In genomic region chr22:28925916-28926315, GRCh38 we compare ENCODE assay signal across 19 cellular contexts. TPM values are rescaled to one million over a fixed set of nuclear protein-coding genes. Genes with fewer than 3 reads are reported as not detected.
DNase-seq lines count a peak whose midpoint lies in the region; ATAC-seq and TF ChIP-seq lines count a peak whose summit lies in the region.
"Had no signal": no experiment of that assay in that cellular context is flagged by ENCODE, and none has a peak within 500 bp of the region (broad histone marks: within the 10 kb centered on the region; RNA-seq: fewer than 3 reads in every experiment).

No MANE protein-coding gene starts in this region.

- H3K4me1 Mint-ChIP-seq in Caco-2 (ENCODE audit: low read depth, unreplicated experiment), result peaks cover 73% of the 10 kb centered on the region
- H3K4me1 Mint-ChIP-seq in mesothelial cell of epicardium, result peaks cover 80% of the 10 kb centered on the region

- H2AFZ ChIP-seq in PC-3 (ENCODE audit: low read length), result no peak overlapping the region
- no peak overlapping the region for H2AFZ ChIP-seq in Karpas-422 (ENCODE audit: low read length)

- H3K4me2 ChIP-seq in PC-3 (ENCODE audit: low read length) (no peak overlapping the region), Karpas-422 (ENCODE audit: low read depth, low read length, poor library complexity, severe bottlenecking) (no peak overlapping the region)
- H3K4me2 ChIP-seq: A549 had no signal

- H4K20me1 ChIP-seq in PC-3 (ENCODE audit: low read length) (no peaks in the 10 kb centered on the region), Karpas-422 (ENCODE audit: insufficient read depth, low read depth, low read length) (no peaks in the 10 kb centered on the region)

- no peak overlapping the region for H3K9ac ChIP-seq in PC-3 (ENCODE audit: low read length)
- no peak overlapping the region for H3K9ac ChIP-seq in Karpas-422 (ENCODE audit: low read length)

- H3K79me2 ChIP-seq in PC-3 (ENCODE audit: low read length) (peaks cover 4% of the 10 kb centered on the region; the same call in 1 of the 2 replicates), Karpas-422 (ENCODE audit: low read length) (no peaks in the 10 kb centered on the region)

- H3K27me3 ChIP-seq in Caco-2 (replicated peaks; ENCODE audit: control insufficient read depth, insufficient read depth, low read length) (no peaks in the 10 kb centered on the region), H7 (ENCODE audit: control insufficient read depth, insufficient read depth, low read length) (no peaks in the 10 kb centered on the region), PC-3 (ENCODE audit: low read length) (no peaks in the 10 kb centered on the region), Karpas-422 (ENCODE audit: low read length) (no peaks in the 10 kb centered on the region)
- H3K27me3 ChIP-seq: MG63, SJCRH30 had no signal

- H3K9me3 ChIP-seq in Caco-2, result no peaks in the 10 kb centered on the region
- H3K9me3 ChIP-seq in PC-3 (ENCODE audit: low read length), result no peaks in the 10 kb centered on the region
- no peaks in the 10 kb centered on the region for H3K9me3 ChIP-seq in Karpas-422 (ENCODE audit: low read length)
- H3K9me3 ChIP-seq: A549, MG63, SJCRH30 had no signal

- H3K9me3 Mint-ChIP-seq in Caco-2 (ENCODE audit: unreplicated experiment) (no peaks in the 10 kb centered on the region), mesothelial cell of epicardium (no peaks in the 10 kb centered on the region)
- H3K9me3 Mint-ChIP-seq: T-helper 1 cell treated with Interleukin-12 subunit alpha and Interleukin-12 subunit beta and Interleukin-4 antibody, amounts not matched to agents 30 μg/mL and 1 μg/mL, for 36 hours had no signal

- peaks cover 84% of the 10 kb centered on the region for H3K4me1 ChIP-seq in Caco-2
- H3K4me1 ChIP-seq in PC-3 (ENCODE audit: insufficient read depth, low read length), result no peaks in the 10 kb centered on the region
- peaks cover 24% of the 10 kb centered on the region for H3K4me1 ChIP-seq in Karpas-422 (ENCODE audit: low read length)

- intact Hi-C loops in Caco-2 (cut with micrococcal nuclease; ENCODE audit: unreplicated experiment), result no loop called here
- intact Hi-C loops in PC-3 (cut with micrococcal nuclease), result no loop called here

- BruUV-seq in Caco-2 (replicated peaks; lab: Mats Ljungman, UMichigan) (no TSS peak), PC-3 (replicated peaks; lab: Mats Ljungman, UMichigan) (no TSS peak)

- no peak overlapping the region for H3K27ac ChIP-seq in PC-3 (ENCODE audit: low read length)
- no peak overlapping the region for H3K27ac ChIP-seq in Karpas-422 (ENCODE audit: low read length)
- H3K27ac ChIP-seq: SJCRH30 had no signal

- H3F3A ChIP-seq in PC-3 (ENCODE audit: low read length, unreplicated experiment), result no peaks in the 10 kb centered on the region

- CTCF ChIA-PET in Caco-2 (lab: Charles Lee) (no interaction called here), PC-3 (lab: Charles Lee) (no interaction called here)

- POLR2A ChIA-PET in Caco-2 (lab: Charles Lee), result no interaction called here
- POLR2A ChIA-PET in PC-3 (lab: Charles Lee; ENCODE audit: unreplicated experiment), result no interaction called here

- DNase-seq in Caco-2, result no peak
- DNase-seq in H7, result peak; percentile 65
- DNase-seq in SW480 (ENCODE audit: low spot score), result peak; percentile 36
- DNase-seq in mesothelial cell of epicardium (ENCODE audit: low spot score in 2 of 2, unreplicated experiment in 2 of 2), result no peak
- DNase-seq in PC-3, result no peak
- no peak for DNase-seq in NCI-H446 treated with DMSO at 0.1 percent for 48 hours (lab: John Stamatoyannopoulos, UW)
- DNase-seq in activated CD4-positive, alpha-beta T cell treated with anti-CD3 and anti-CD28 coated beads, Interleukin-2, amount 50 U/mL, for 4 hours, result no peak
- no peak for DNase-seq in Karpas-422
- DNase-seq: CD4-positive, alpha-beta memory T cell; DMS53; HCEC 1CT; MG63; NCI-H1092; NCI-H1694; NCI-H2081 treated with DMSO at 0.1 percent for 48 hours; NCI-H524; SJCRH30 had no signal

- ATAC-seq in PC-3, result no peak
- ATAC-seq: A549 had no signal

- H3K36me3 Mint-ChIP-seq in Caco-2 (ENCODE audit: insufficient read depth, unreplicated experiment) (peaks cover 72% of the 10 kb centered on the region), mesothelial cell of epicardium (no peaks in the 10 kb centered on the region)
- H3K36me3 Mint-ChIP-seq: CD4-positive, alpha-beta memory T cell had no signal

- no peak overlapping the region for H3K4me3 Mint-ChIP-seq in Caco-2 (ENCODE audit: unreplicated experiment)
- no peak overlapping the region for H3K4me3 Mint-ChIP-seq in mesothelial cell of epicardium
- H3K4me3 Mint-ChIP-seq: CD4-positive, alpha-beta memory T cell; T-helper 1 cell treated with Interleukin-12 subunit alpha and Interleukin-12 subunit beta and Interleukin-4 antibody, amounts not matched to agents 30 μg/mL and 1 μg/mL, for 36 hours had no signal

- TF ChIP-seq CTCF in Caco-2 (IDR thresholded peaks at IDR 0.05; ENCODE audit: insufficient read depth in 1 of 2, low read depth in 1 of 2, low read length in 1 of 2, severe bottlenecking in 1 of 2, unreplicated experiment in 1 of 2), result no peak
- no peak for TF ChIP-seq CTCF in mesothelial cell of epicardium (IDR thresholded peaks at IDR 0.05; ENCODE audit: unreplicated experiment)
- no peak for TF ChIP-seq CTCF in PC-3 (conservative IDR thresholded peaks at IDR 0.05; ENCODE audit: low read depth, low read length)

- H3K27me3 Mint-ChIP-seq in Caco-2 (ENCODE audit: insufficient read depth, unreplicated experiment) (no peaks in the 10 kb centered on the region), mesothelial cell of epicardium (ENCODE audit: low read depth) (no peaks in the 10 kb centered on the region)

- H3K36me3 ChIP-seq in Caco-2 (ENCODE audit: control insufficient read depth, insufficient read depth, low read length) (no peaks in the 10 kb centered on the region), H7 (replicated peaks; ENCODE audit: control insufficient read depth, insufficient read depth, low read length) (no peaks in the 10 kb centered on the region), PC-3 (ENCODE audit: low read depth, low read length) (no peaks in the 10 kb centered on the region), Karpas-422 (ENCODE audit: insufficient read depth, low read length) (no peaks in the 10 kb centered on the region)
- H3K36me3 ChIP-seq: MG63, SJCRH30 had no signal

- H3K9me2 ChIP-seq in PC-3 (replicated peaks; ENCODE audit: low read length), result no peaks in the 10 kb centered on the region
- no peaks in the 10 kb centered on the region for H3K9me2 ChIP-seq in Karpas-422 (replicated peaks; ENCODE audit: insufficient read depth, low read length)

- H3K27ac Mint-ChIP-seq in Caco-2 (ENCODE audit: unreplicated experiment), result peak overlapping the region; percentile 76
- H3K27ac Mint-ChIP-seq in mesothelial cell of epicardium, result peak overlapping the region; percentile 86
- H3K27ac Mint-ChIP-seq: CD4-positive, alpha-beta memory T cell; T-helper 1 cell treated with Interleukin-12 subunit alpha and Interleukin-12 subunit beta and Interleukin-4 antibody, amounts not matched to agents 30 μg/mL and 1 μg/mL, for 36 hours had no signal

- no peak overlapping the region for H3K4me3 ChIP-seq in Caco-2 (ENCODE audit: low read depth, low read length)
- no peak overlapping the region for H3K4me3 ChIP-seq in H7 (ENCODE audit: insufficient read depth, low read depth, low read length)
- no peak overlapping the region for H3K4me3 ChIP-seq in PC-3 (ENCODE audit: low read length)
- no peak overlapping the region for H3K4me3 ChIP-seq in Karpas-422 (ENCODE audit: low read length)
- H3K4me3 ChIP-seq: A549, MG63, SJCRH30 had no signal

RNA-seq across cellular contexts. Expression of gene ZNRF3, which starts 42.5 kb away (rescaled TPM):
- total RNA-seq in Caco-2 (2022) (37.9 and 41.1 TPM in 2 replicates), mesothelial cell of epicardium (35.9 to 37.3 TPM (median 36.4 TPM) in 3 replicates), PC-3 (2014; rRNA removed) (8.1 and 9.4 TPM in 2 replicates)
- 22.1 and 27.7 TPM in 2 replicates for total RNA-seq in H7 (2014; rRNA removed; shearing (Covaris generic))
- 0.04 and 0.19 TPM in 2 replicates for total RNA-seq in Karpas-422 (2014; rRNA removed; shearing (Covaris generic); ENCODE audit: low replicate concordance)

Comparison
In these comparisons a context has a peak if more than half of its experiments do, and no peak if none do; other contexts are left out.
1. DNase-seq: peak in H7 (single experiment) and SW480 (single experiment); none in Caco-2 (0 of 2), mesothelial cell of epicardium (0 of 2), PC-3 (single experiment), NCI-H446 treated with DMSO at 0.1 percent for 48 hours (single experiment), activated CD4-positive, alpha-beta T cell treated with anti-CD3 and anti-CD28 coated beads, Interleukin-2, amount 50 U/mL, for 4 hours (0 of 2) and Karpas-422 (single experiment).